Comparison of ENCODE assay signal across 8 cellular contexts in genomic region chr19:5790573-5791520, GRCh38. TPM values are rescaled to one million over a fixed set of nuclear protein-coding genes. Genes with fewer than 3 reads are reported as not detected.
DNase-seq lines count a peak whose midpoint lies in the region; TF ChIP-seq lines count a peak whose summit lies in the region.

DUS3L (minus strand) TSS chr19:5791163; CDS start chr19:5791141, 22 bp downstream.

- no peak within 1 kb of the TSS for H3K56ac ChIP-seq in H9 (ENCODE audit: insufficient read length, low read depth, low read length)

- no peak within 1 kb of the TSS for H2BK5ac ChIP-seq in H9 (ENCODE audit: insufficient read length, low read length)

- no peak within 1 kb of the TSS for H2BK120ac ChIP-seq in H9 (ENCODE audit: low read depth, low read length, poor library complexity, severe bottlenecking)

- peaks cover 0 to 8% of the 10 kb centered on the region in 2 experiments; a peak in 3 of 4 replicates for H3K4me1 Mint-ChIP-seq in H9
- peaks cover 6% of the 10 kb centered on the region for H3K4me1 Mint-ChIP-seq in nephron
- peaks cover 27% of the 10 kb centered on the region for H3K4me1 Mint-ChIP-seq in stimulated activated naive CD8-positive, alpha-beta T cell treated with anti-CD3 and anti-CD28 coated beads, Interleukin-15, Interleukin-2, amounts not matched to agents 100 ng/mL and 50 ng/mL, for 24 hours (ENCODE audit: low read depth)

- TF ChIP-seq CTCF in H9 (conservative IDR thresholded peaks at IDR 0.05) (no peak), fibroblast of the aortic adventitia (IDR thresholded peaks at IDR 0.05; ENCODE audit: insufficient read depth, low read length) (no peak), nephron (IDR thresholded peaks at IDR 0.05; ENCODE audit: unreplicated experiment in 3 of 3) (no peak)

- H3K79me2 ChIP-seq in H9 (ENCODE audit: insufficient read depth, low read length), result no peaks in the 10 kb centered on the region

- no peak within 1 kb of the TSS for H3K23ac ChIP-seq in H9 (ENCODE audit: insufficient read length, low read depth, low read length)

- peaks cover 2% of the 10 kb centered on the region for H3K27me3 Mint-ChIP-seq in H9 (ENCODE audit: low read depth)
- H3K27me3 Mint-ChIP-seq in nephron (ENCODE audit: low read depth), result no peaks in the 10 kb centered on the region
- H3K27me3 Mint-ChIP-seq in stimulated activated naive CD8-positive, alpha-beta T cell treated with anti-CD3 and anti-CD28 coated beads, Interleukin-15, Interleukin-2, amounts not matched to agents 100 ng/mL and 50 ng/mL, for 24 hours, result no peaks in the 10 kb centered on the region

- no peaks in the 10 kb centered on the region for H4K20me1 ChIP-seq in H9 (ENCODE audit: control insufficient read depth, insufficient read depth, insufficient read length)

- H3K14ac ChIP-seq in H9 (ENCODE audit: insufficient read depth, low read length), result peak within 1 kb of the TSS; percentile 29; the same call in 1 of the 2 replicates

- H3K36me3 ChIP-seq in MG63, result peaks cover 32% of the 10 kb centered on the region

- H3K9me3 Mint-ChIP-seq in H9, result no peaks in the 10 kb centered on the region; a peak in 2 of 5 replicates
- H3K9me3 Mint-ChIP-seq in nephron, result peaks cover 2% of the 10 kb centered on the region
- H3K9me3 Mint-ChIP-seq in stimulated activated naive CD8-positive, alpha-beta T cell treated with anti-CD3 and anti-CD28 coated beads, Interleukin-15, Interleukin-2, amounts not matched to agents 100 ng/mL and 50 ng/mL, for 24 hours, result no peaks in the 10 kb centered on the region

- H3K36me3 Mint-ChIP-seq in H9 (ENCODE audit: insufficient read depth in 1 of 3, low read depth in 3 of 3) (peaks cover 23 to 41% (median 35%) of the 10 kb centered on the region in 3 experiments), nephron (ENCODE audit: low read depth) (peaks cover 26% of the 10 kb centered on the region)
- peaks cover 41% of the 10 kb centered on the region for H3K36me3 Mint-ChIP-seq in stimulated activated naive CD8-positive, alpha-beta T cell treated with anti-CD3 and anti-CD28 coated beads, Interleukin-15, Interleukin-2, amounts not matched to agents 100 ng/mL and 50 ng/mL, for 24 hours (ENCODE audit: low read depth)

- H2BK12ac ChIP-seq in H9 (ENCODE audit: insufficient read length, low read depth, low read length), result no peak within 1 kb of the TSS

- peak within 1 kb of the TSS; percentile 61 for H3K18ac ChIP-seq in H9 (ENCODE audit: insufficient read length, low read depth, low read length)

- H3K4me2 ChIP-seq in H9 (ENCODE audit: insufficient read depth, insufficient read length, low read length), result peak within 1 kb of the TSS; percentile 28

- H4K8ac ChIP-seq in H9 (replicated peaks; ENCODE audit: insufficient read length, low read depth, low read length), result no peak within 1 kb of the TSS

- no peaks in the 10 kb centered on the region for H3K23me2 ChIP-seq in H9 (ENCODE audit: insufficient read length, low read depth, low read length, poor library complexity, severe bottlenecking)

- H3K9ac ChIP-seq in H9 (ENCODE audit: extremely low read depth, insufficient read length, low read length), result peak within 1 kb of the TSS; percentile 49

- H3T11ph ChIP-seq in H9 (ENCODE audit: low read length), result no peak within 1 kb of the TSS

- H3K79me1 ChIP-seq in H9 (ENCODE audit: insufficient read depth, low read depth, low read length, poor library complexity, severe bottlenecking), result no peaks in the 10 kb centered on the region

- no peak within 1 kb of the TSS for H2AFZ ChIP-seq in H9 (ENCODE audit: low read length)

- peak; percentile 98 for DNase-seq in ELR (ENCODE audit: low read depth)
- DNase-seq in H9, result peak; percentile 99
- peak; percentile 93 for DNase-seq in MG63
- peak; percentile 95 for DNase-seq in SHP77 treated with DMSO at 0.1 percent for 48 hours (lab: John Stamatoyannopoulos, UW)
- peak; percentile 98 for DNase-seq in activated effector memory CD4-positive, alpha-beta T cell treated with anti-CD3 and anti-CD28 coated beads, Interleukin-2, amount 50 U/mL, for 16 hours
- DNase-seq in fibroblast of the aortic adventitia (ENCODE audit: low read depth), result peak; percentile 98

- H3K9me3 ChIP-seq in H9 (ENCODE audit: control insufficient read depth, low read depth, low read length) (no peaks in the 10 kb centered on the region), MG63 (no peaks in the 10 kb centered on the region)

- H3K4ac ChIP-seq in H9 (ENCODE audit: low read depth, low read length), result no peak within 1 kb of the TSS; the same call in 1 of the 2 replicates

- H2AK5ac ChIP-seq in H9 (ENCODE audit: insufficient read length, low read length), result no peak within 1 kb of the TSS

- peak within 1 kb of the TSS; percentile 97 for H3K4me3 ChIP-seq in MG63
- H3K4me3 ChIP-seq in fibroblast of the aortic adventitia (ENCODE audit: low read depth, low read length), result peak within 1 kb of the TSS; percentile 90

- H2BK15ac ChIP-seq in H9 (ENCODE audit: low read depth, low read length), result no peak within 1 kb of the TSS

- H3K27ac ChIP-seq in H9 (ENCODE audit: insufficient read length, low read depth, low read length), result peak within 1 kb of the TSS; percentile 2

- no peak within 1 kb of the TSS for H4K5ac ChIP-seq in H9 (ENCODE audit: insufficient read length, low read depth, low read length)

- no peak within 1 kb of the TSS for H2BK20ac ChIP-seq in H9 (ENCODE audit: low read depth, low read length, poor library complexity, severe bottlenecking)

- H3K27me3 ChIP-seq in H9 (ENCODE audit: insufficient read depth, low read length) (no peaks in the 10 kb centered on the region), MG63 (no peaks in the 10 kb centered on the region)

- H3K27ac Mint-ChIP-seq in H9 (peak within 1 kb of the TSS; percentile 100), nephron (peak within 1 kb of the TSS; percentile 97 to 99 (median 99))
- peak within 1 kb of the TSS; percentile 100 for H3K27ac Mint-ChIP-seq in stimulated activated naive CD8-positive, alpha-beta T cell treated with anti-CD3 and anti-CD28 coated beads, Interleukin-15, Interleukin-2, amounts not matched to agents 100 ng/mL and 50 ng/mL, for 24 hours

- no peaks in the 10 kb centered on the region for H3K4me1 ChIP-seq in H9 (ENCODE audit: insufficient read depth, low read length)

- no CpG with 5 or more reads among the region's 71 CpGs for WGBS in H9 (ENCODE audit: extremely low coverage, insufficient read length, low lambda C conversion rate)

- H4K91ac ChIP-seq in H9 (ENCODE audit: insufficient read length, low read depth, low read length), result no peak within 1 kb of the TSS

- H3K4me3 Mint-ChIP-seq in H9, result peak within 1 kb of the TSS; percentile 100
- peak within 1 kb of the TSS; percentile 97 to 99 (median 98) for H3K4me3 Mint-ChIP-seq in nephron
- H3K4me3 Mint-ChIP-seq in stimulated activated naive CD8-positive, alpha-beta T cell treated with anti-CD3 and anti-CD28 coated beads, Interleukin-15, Interleukin-2, amounts not matched to agents 100 ng/mL and 50 ng/mL, for 24 hours, result peak within 1 kb of the TSS; percentile 97

RNA-seq across cellular contexts. Expression of gene DUS3L, which starts in this region (rescaled TPM):
- total RNA-seq in H9 (2021) (61.8 and 67.0 TPM in 2 replicates), fibroblast of the aortic adventitia (ENCODE audit: low replicate concordance) (16.9 and 82.9 TPM in 2 replicates)
- total RNA-seq in MG63 (2014; rRNA removed; shearing (Covaris generic); ENCODE audit: low replicate concordance), result 54.1 and 61.0 TPM in 2 replicates

Comparison
In these comparisons a context has a peak if more than half of its experiments do, and no peak if none do; other contexts are left out.
1. Peak in every context shown above with its lines: DNase-seq, H3K4me3 ChIP-seq and H3K27ac ChIP-seq.